14 cellular contexts compared by ENCODE assay signal in genomic region chr4:8381814-8382581, GRCh38.
"Had no signal": no experiment of that assay in that cellular context is flagged by ENCODE, and none has a peak within 500 bp of the region (broad histone marks: within the 10 kb centered on the region; RNA-seq: fewer than 3 reads in every experiment).

No MANE protein-coding gene starts in this region.

- H3K4me3 ChIP-seq: breast epithelium, hepatocyte, left lung, tibial artery, uterus had no signal

- H3K79me2 ChIP-seq: hepatocyte had no signal

- H3K27me3 ChIP-seq: breast epithelium, hepatocyte, left lung, tibial artery, uterus had no signal

- H3K27ac Mint-ChIP-seq: activated T-helper 1 cell treated with anti-CD3 and anti-CD28 coated beads, Interleukin-12 subunit alpha, Interleukin-12 subunit beta, Interleukin-2, Interleukin-4 antibody, amounts not matched to agents 30 ng/mL and 10 ng/mL and 1 ng/mL, durations not matched to agents 14 hours and 24 hours and 36 hours; stimulated activated memory B cell treated with anti-CD40 and anti-IgM and Interleukin-4, amounts not matched to agents 10 μg/mL and 1 μg/mL and 100 μg/mL, for 72 hours had no signal

- DNase-seq: activated CD4-positive, alpha-beta T cell treated with anti-CD3 and anti-CD28 coated beads, Interleukin-2, amount 50 U/mL, for 1 hour; activated CD8-positive, alpha-beta memory T cell treated with anti-CD3 and anti-CD28 coated beads for 24 hours; activated naive CD4-positive, alpha-beta T cell; anterior cingulate cortex; stimulated activated CD4-positive, alpha-beta T cell treated with anti-CD3 and anti-CD28 coated beads, Interleukin-2, amount 100 ng/mL, for 48 hours; T-helper 9 cell; tibial artery; uterus had no signal

- H3K36me3 ChIP-seq: uterus had no signal

- ATAC-seq: left lung; stimulated activated memory B cell treated with anti-CD40 and anti-IgM and Interleukin-4, amounts not matched to agents 10 μg/mL and 1 μg/mL and 100 μg/mL, for 72 hours had no signal

- H3K9me3 Mint-ChIP-seq: activated T-helper 1 cell treated with anti-CD3 and anti-CD28 coated beads, Interleukin-12 subunit alpha, Interleukin-12 subunit beta, Interleukin-2, Interleukin-4 antibody, amounts not matched to agents 30 ng/mL and 10 ng/mL and 1 ng/mL, durations not matched to agents 14 hours and 24 hours and 36 hours; stimulated activated memory B cell treated with anti-CD40 and anti-IgM and Interleukin-4, amounts not matched to agents 10 μg/mL and 1 μg/mL and 100 μg/mL, for 72 hours had no signal

- H3K27me3 Mint-ChIP-seq: stimulated activated memory B cell treated with anti-CD40 and anti-IgM and Interleukin-4, amounts not matched to agents 10 μg/mL and 1 μg/mL and 100 μg/mL, for 72 hours had no signal

- H3K27ac ChIP-seq: breast epithelium, epithelial cell of prostate, hepatocyte, left lung, tibial artery, uterus had no signal

- H3K4me3 Mint-ChIP-seq: activated T-helper 1 cell treated with anti-CD3 and anti-CD28 coated beads, Interleukin-12 subunit alpha, Interleukin-12 subunit beta, Interleukin-2, Interleukin-4 antibody, amounts not matched to agents 30 ng/mL and 10 ng/mL and 1 ng/mL, durations not matched to agents 14 hours and 24 hours and 36 hours; stimulated activated memory B cell treated with anti-CD40 and anti-IgM and Interleukin-4, amounts not matched to agents 10 μg/mL and 1 μg/mL and 100 μg/mL, for 72 hours had no signal

- H3K4me1 ChIP-seq: breast epithelium, tibial artery, uterus had no signal

- H3K4me1 Mint-ChIP-seq: stimulated activated memory B cell treated with anti-CD40 and anti-IgM and Interleukin-4, amounts not matched to agents 10 μg/mL and 1 μg/mL and 100 μg/mL, for 72 hours had no signal

- H3K9me3 ChIP-seq: breast epithelium, left lung, tibial artery, uterus had no signal

- H2AFZ ChIP-seq: hepatocyte had no signal

- H3K4me2 ChIP-seq: hepatocyte had no signal
